In genomic region chr3:90261481-90262433, GRCh38 we compare ENCODE assay signal across 31 cellular contexts.
"Had no signal": no experiment of that assay in that cellular context is flagged by ENCODE, and none has a peak within 500 bp of the region (broad histone marks: within the 10 kb centered on the region; RNA-seq: fewer than 3 reads in every experiment).

No MANE protein-coding gene starts in this region.

- ATAC-seq: activated CD8-positive, alpha-beta memory T cell treated with anti-CD3 and anti-CD28 coated beads, Interleukin-2, amount 10 ng/mL, durations not matched to agents 7 days and 5 days; activated naive CD8-positive, alpha-beta T cell treated with anti-CD3 and anti-CD28 coated beads, Interleukin-2, amount 50 U/mL, for 24 hours; PC-3 had no signal

- H3K27ac ChIP-seq: Peyer's patch, WERI-Rb-1 had no signal

- H3K9me3 ChIP-seq: MG63, Peyer's patch had no signal

- DNase-seq: activated CD4-positive, alpha-beta memory T cell treated with anti-CD3 and anti-CD28 coated beads, Interleukin-2, amount 10 ng/mL, durations not matched to agents 7 days and 5 days; activated CD4-positive, alpha-beta T cell treated with anti-CD3 and anti-CD28 coated beads for 1 hour; activated CD4-positive, alpha-beta T cell treated with anti-CD3 and anti-CD28 coated beads for 48 hours; activated CD4-positive, CD25-positive, alpha-beta regulatory T cell; activated CD8-positive, alpha-beta memory T cell treated with anti-CD3 and anti-CD28 coated beads for 24 hours; activated CD8-positive, alpha-beta memory T cell treated with anti-CD3 and anti-CD28 coated beads, Interleukin-2, amount 10 ng/mL, durations not matched to agents 7 days and 5 days; activated CD8-positive, alpha-beta memory T cell treated with anti-CD3 and anti-CD28 coated beads, Interleukin-2, amount 50 U/mL, for 48 hours; activated effector memory CD4-positive, alpha-beta T cell treated with Interleukin-2 at 50 U/mL for 16 hours; activated naive CD4-positive, alpha-beta T cell treated with anti-CD3 and anti-CD28 coated beads, Interleukin-2, amount 10 ng/mL, durations not matched to agents 7 days and 5 days; activated naive CD8-positive, alpha-beta T cell treated with anti-CD3 and anti-CD28 coated beads, Interleukin-2, amount 50 U/mL, for 24 hours; activated T-cell treated with anti-CD3 and anti-CD28 coated beads, Interleukin-2, amount 50 U/mL, for 48 hours; anterior cingulate cortex; Kasumi-1; KG1; MG63; NCI-H1048; NCI-H1105 treated with DMSO at 0.1 percent for 48 hours; NCI-H1436; NCI-H1694; NCI-H1930; NCI-H2081 treated with DMSO at 0.1 percent for 48 hours; NCI-H345; NCI-H524 treated with DMSO at 0.1 percent for 48 hours; PC-3; Peyer's patch; RPMI8226; SW 1271; T-helper 1 cell; T-helper 2 cell; T-helper 9 cell; WERI-Rb-1 had no signal

- H3K4me3 ChIP-seq: MG63, Peyer's patch had no signal

- H3K27me3 ChIP-seq: MG63, Peyer's patch had no signal

- H3K4me1 ChIP-seq: Peyer's patch had no signal

- H3K36me3 ChIP-seq: MG63, Peyer's patch, WERI-Rb-1 had no signal
